ENCODE assay signal across 14 cellular contexts in the genomic region with DNA sequence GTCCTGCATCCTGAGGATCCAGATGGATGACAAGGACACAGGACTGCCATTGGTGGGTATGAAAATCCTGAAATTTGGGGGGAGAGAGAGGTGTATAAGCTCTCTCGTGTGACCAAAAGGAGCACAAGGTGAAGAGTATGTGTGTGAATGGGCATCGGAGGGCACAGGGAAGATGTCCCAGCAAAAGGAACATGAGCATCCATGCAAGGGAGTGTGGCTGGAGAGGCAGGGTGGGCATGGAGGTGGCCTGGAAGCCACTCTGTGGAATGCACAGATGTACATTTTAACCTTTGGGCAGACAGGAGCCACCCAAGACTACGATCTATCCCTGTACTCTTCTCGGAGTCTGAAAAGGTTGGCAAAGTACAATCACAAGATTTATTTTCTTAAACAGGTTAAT. TPM values are rescaled to one million over a fixed set of nuclear protein-coding genes. Genes with fewer than 3 reads are reported as not detected.
A peak's percentile ranks its signal among the peaks of the same experiment; 100 is the strongest.
DNase-seq lines count a peak whose midpoint lies in the region; ATAC-seq lines count a peak whose summit lies in the region.
"Had no signal": no experiment of that assay in that cellular context is flagged by ENCODE, and none has a peak within 500 bp of the region (broad histone marks: within the 10 kb centered on the region; RNA-seq: fewer than 3 reads in every experiment).

No MANE protein-coding gene starts in this region.

- peaks cover 3% of the 10 kb centered on the region for H3K4me1 Mint-ChIP-seq in stimulated activated naive CD8-positive, alpha-beta T cell treated with anti-CD3 and anti-CD28 coated beads, Interleukin-15, Interleukin-2, amounts not matched to agents 100 ng/mL and 50 ng/mL, for 24 hours (ENCODE audit: low read depth)
- peaks cover 29% of the 10 kb centered on the region for H3K4me1 Mint-ChIP-seq in activated T-helper 1 cell treated with anti-CD3 and anti-CD28 coated beads, Interleukin-12 subunit alpha, Interleukin-12 subunit beta, Interleukin-2, Interleukin-4 antibody, amounts not matched to agents 30 ng/mL and 10 ng/mL and 1 ng/mL, durations not matched to agents 14 hours and 24 hours and 36 hours (ENCODE audit: low read depth)
- peaks cover 7% of the 10 kb centered on the region for H3K4me1 Mint-ChIP-seq in memory B cell

- intact Hi-C loops in activated T-helper 1 cell treated with anti-CD3 and anti-CD28 coated beads, Interleukin-12 subunit alpha, Interleukin-12 subunit beta, Interleukin-2, Interleukin-4 antibody, amounts not matched to agents 30 ng/mL and 10 ng/mL and 1 ng/mL, durations not matched to agents 14 hours and 24 hours and 36 hours (cut with micrococcal nuclease) = loop anchor here (10.0 kb wide), 1 partner anchor 156 kb away; no protein-coding TSS in a partner anchor
- intact Hi-C loops in Right ventricle myocardium superior (cut with DNase I) = no loop called here

- no peak overlapping the region for H3K4me3 Mint-ChIP-seq in stimulated activated naive CD8-positive, alpha-beta T cell treated with anti-CD3 and anti-CD28 coated beads, Interleukin-15, Interleukin-2, amounts not matched to agents 100 ng/mL and 50 ng/mL, for 24 hours
- no peak overlapping the region for H3K4me3 Mint-ChIP-seq in activated T-helper 1 cell treated with anti-CD3 and anti-CD28 coated beads, Interleukin-12 subunit alpha, Interleukin-12 subunit beta, Interleukin-2, Interleukin-4 antibody, amounts not matched to agents 30 ng/mL and 10 ng/mL and 1 ng/mL, durations not matched to agents 14 hours and 24 hours and 36 hours
- H3K4me3 Mint-ChIP-seq in memory B cell = no peak overlapping the region
- H3K4me3 Mint-ChIP-seq: T-helper 1 cell treated with Interleukin-12 subunit alpha and Interleukin-12 subunit beta and Interleukin-4 antibody, amounts not matched to agents 30 μg/mL and 1 μg/mL, for 36 hours had no signal

- DNase-seq in stimulated activated naive CD8-positive, alpha-beta T cell treated with anti-CD3 and anti-CD28 coated beads, Interleukin-15, Interleukin-2, amounts not matched to agents 100 U/mL and 50 U/mL, for 24 hours = no peak
- DNase-seq in activated T-helper 1 cell treated with anti-CD3 and anti-CD28 coated beads, Interleukin-12 subunit alpha, Interleukin-12 subunit beta, Interleukin-2, Interleukin-4 antibody, amounts not matched to agents 30 ng/mL and 10 ng/mL and 1 ng/mL, durations not matched to agents 14 hours and 24 hours and 36 hours (ENCODE audit: low spot score) = no peak
- DNase-seq in memory B cell (ENCODE audit: low spot score in 2 of 2) (no peak), A172 (ENCODE audit: low spot score) (no peak), OCI-M2 (lab: John Stamatoyannopoulos, UW; ENCODE audit: unreplicated experiment) (no peak), NCI-H1092 (lab: John Stamatoyannopoulos, UW) (no peak), Right ventricle myocardium superior (no peak)
- DNase-seq: dorsolateral prefrontal cortex, KG1, NCI-H2081, WERI-Rb-1 had no signal

- no peak for ATAC-seq in stimulated activated naive CD8-positive, alpha-beta T cell treated with anti-CD3 and anti-CD28 coated beads, Interleukin-15, Interleukin-2, amounts not matched to agents 100 U/mL and 50 U/mL, for 24 hours
- ATAC-seq in memory B cell (ENCODE audit: low read depth) (no peak), Right ventricle myocardium superior (ENCODE audit: poor library complexity) (no peak)
- ATAC-seq: Right ventricle myocardium inferior had no signal

- no peaks in the 10 kb centered on the region for H3K27me3 Mint-ChIP-seq in stimulated activated naive CD8-positive, alpha-beta T cell treated with anti-CD3 and anti-CD28 coated beads, Interleukin-15, Interleukin-2, amounts not matched to agents 100 ng/mL and 50 ng/mL, for 24 hours
- H3K27me3 Mint-ChIP-seq in activated T-helper 1 cell treated with anti-CD3 and anti-CD28 coated beads, Interleukin-12 subunit alpha, Interleukin-12 subunit beta, Interleukin-2, Interleukin-4 antibody, amounts not matched to agents 30 ng/mL and 10 ng/mL and 1 ng/mL, durations not matched to agents 14 hours and 24 hours and 36 hours (ENCODE audit: insufficient read depth) = no peaks in the 10 kb centered on the region
- no peaks in the 10 kb centered on the region for H3K27me3 Mint-ChIP-seq in memory B cell

- peak overlapping the region; percentile 36 for H3K27ac Mint-ChIP-seq in stimulated activated naive CD8-positive, alpha-beta T cell treated with anti-CD3 and anti-CD28 coated beads, Interleukin-15, Interleukin-2, amounts not matched to agents 100 ng/mL and 50 ng/mL, for 24 hours
- peak overlapping the region; percentile 55 for H3K27ac Mint-ChIP-seq in activated T-helper 1 cell treated with anti-CD3 and anti-CD28 coated beads, Interleukin-12 subunit alpha, Interleukin-12 subunit beta, Interleukin-2, Interleukin-4 antibody, amounts not matched to agents 30 ng/mL and 10 ng/mL and 1 ng/mL, durations not matched to agents 14 hours and 24 hours and 36 hours
- peak overlapping the region; percentile 76 for H3K27ac Mint-ChIP-seq in memory B cell
- H3K27ac Mint-ChIP-seq: T-helper 1 cell treated with Interleukin-12 subunit alpha and Interleukin-12 subunit beta and Interleukin-4 antibody, amounts not matched to agents 30 μg/mL and 1 μg/mL, for 36 hours had no signal

- peaks cover 44% of the 10 kb centered on the region for H3K36me3 Mint-ChIP-seq in stimulated activated naive CD8-positive, alpha-beta T cell treated with anti-CD3 and anti-CD28 coated beads, Interleukin-15, Interleukin-2, amounts not matched to agents 100 ng/mL and 50 ng/mL, for 24 hours (ENCODE audit: low read depth)
- H3K36me3 Mint-ChIP-seq in activated T-helper 1 cell treated with anti-CD3 and anti-CD28 coated beads, Interleukin-12 subunit alpha, Interleukin-12 subunit beta, Interleukin-2, Interleukin-4 antibody, amounts not matched to agents 30 ng/mL and 10 ng/mL and 1 ng/mL, durations not matched to agents 14 hours and 24 hours and 36 hours (ENCODE audit: low read depth) = peaks cover 47% of the 10 kb centered on the region
- H3K36me3 Mint-ChIP-seq in memory B cell = peaks cover 30% of the 10 kb centered on the region

- no peaks in the 10 kb centered on the region for H3K9me3 Mint-ChIP-seq in stimulated activated naive CD8-positive, alpha-beta T cell treated with anti-CD3 and anti-CD28 coated beads, Interleukin-15, Interleukin-2, amounts not matched to agents 100 ng/mL and 50 ng/mL, for 24 hours
- H3K9me3 Mint-ChIP-seq in activated T-helper 1 cell treated with anti-CD3 and anti-CD28 coated beads, Interleukin-12 subunit alpha, Interleukin-12 subunit beta, Interleukin-2, Interleukin-4 antibody, amounts not matched to agents 30 ng/mL and 10 ng/mL and 1 ng/mL, durations not matched to agents 14 hours and 24 hours and 36 hours = no peaks in the 10 kb centered on the region
- H3K9me3 Mint-ChIP-seq in memory B cell = no peaks in the 10 kb centered on the region
- H3K9me3 Mint-ChIP-seq: T-helper 1 cell treated with Interleukin-12 subunit alpha and Interleukin-12 subunit beta and Interleukin-4 antibody, amounts not matched to agents 30 μg/mL and 1 μg/mL, for 36 hours had no signal

RNA-seq across cellular contexts. Expression of gene CAPN7, which starts 54.5 kb away (rescaled TPM):
- total RNA-seq in activated T-helper 1 cell treated with anti-CD3 and anti-CD28 coated beads, Interleukin-12 subunit alpha, Interleukin-12 subunit beta, Interleukin-2, Interleukin-4 antibody, amounts not matched to agents 30 ng/mL and 10 ng/mL and 1 ng/mL, durations not matched to agents 14 hours and 24 hours and 36 hours = 26.0 and 28.6 TPM in 2 replicates
- total RNA-seq in A172 (2014; rRNA removed; shearing (Covaris generic)) = 35.3 and 39.4 TPM in 2 replicates
- 28.1 TPM for total RNA-seq in Right ventricle myocardium superior
